8 cellular contexts compared by ENCODE assay signal in the genomic region with DNA sequence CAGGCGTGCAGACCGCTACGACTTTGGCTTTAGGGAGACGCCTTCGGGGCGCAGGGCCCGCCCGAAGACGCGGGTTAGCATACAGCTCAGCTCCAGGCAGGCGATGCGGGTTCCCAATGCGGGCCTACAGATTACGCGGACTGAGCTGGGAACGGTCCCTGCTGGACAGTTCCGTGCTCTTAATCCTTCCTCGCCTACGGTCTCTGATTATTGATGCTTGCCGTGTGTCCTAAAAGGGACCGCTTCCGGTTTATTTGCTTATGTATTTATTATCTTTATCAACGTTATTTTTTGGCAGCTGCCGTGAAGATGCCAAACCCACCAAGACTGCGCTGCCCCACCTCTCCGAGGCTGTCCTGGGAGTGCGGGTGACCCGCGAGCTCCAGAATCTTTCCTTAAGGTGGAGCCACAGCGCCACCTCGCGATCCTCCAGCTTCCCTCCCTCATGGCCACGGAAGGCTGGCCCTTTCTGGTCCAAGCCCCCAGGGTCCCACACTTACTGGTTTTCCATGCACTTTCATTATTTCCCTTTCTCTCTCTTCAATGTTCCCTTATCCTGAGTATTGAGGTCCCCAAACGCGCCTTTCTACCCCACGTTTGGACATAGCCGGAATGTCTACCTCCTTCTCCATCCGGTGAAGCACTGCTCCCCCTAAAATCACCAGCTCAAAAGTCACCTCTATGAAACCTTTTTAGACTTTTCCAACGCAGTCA. TPM values are rescaled to one million over a fixed set of nuclear protein-coding genes. Genes with fewer than 3 reads are reported as not detected.
A peak's percentile ranks its signal among the peaks of the same experiment; 100 is the strongest.
DNase-seq lines count a peak whose midpoint lies in the region; ATAC-seq, FAIRE-seq and TF ChIP-seq lines count a peak whose summit lies in the region.

No MANE protein-coding gene starts in this region.

- H3K4me2 ChIP-seq in DND-41 (ENCODE audit: insufficient read depth, low read length) (peak overlapping the region; percentile 50), IMR-90 (ENCODE audit: low read depth, low read length) (peak overlapping the region; percentile 68)

- H4K20me1 ChIP-seq in DND-41 (ENCODE audit: insufficient read depth, low read length) (no peaks in the 10 kb centered on the region), IMR-90 (ENCODE audit: insufficient read depth, low read length) (no peaks in the 10 kb centered on the region)

- no TSS peak for BruUV-seq in IMR-90 (replicated peaks; lab: Mats Ljungman, UMichigan)

- peak; percentile 96 for ATAC-seq in DND-41 (ENCODE audit: insufficient read depth, low read depth)
- peak; percentile 75 for ATAC-seq in GM21515 (IDR thresholded peaks at IDR 0.05; ENCODE audit: unreplicated experiment)
- peak; percentile 95 for ATAC-seq in IMR-90 (ENCODE audit: low read depth)

- H4K91ac ChIP-seq in IMR-90 (ENCODE audit: insufficient read depth, low read depth, low read length): no peak overlapping the region

- H3K79me2 ChIP-seq in DND-41 (ENCODE audit: insufficient read depth, low read length): no peaks in the 10 kb centered on the region

- dilution Hi-C loops in IMR-90 (cut with HindIII; ENCODE audit: low sequenced_read_pairs, unreplicated experiment): no loop called here

- no peak overlapping the region for H3K56ac ChIP-seq in IMR-90 (ENCODE audit: extremely low read depth, insufficient read depth, low read length)

- H3K18ac ChIP-seq in IMR-90 (ENCODE audit: low read depth, low read length): no peak overlapping the region

- H2BK15ac ChIP-seq in IMR-90 (ENCODE audit: low read depth, low read length): no peak overlapping the region

- FAIRE-seq in RCC 7860 (lab: Jason Lieb, UNC): no peak

- CTCF ChIA-PET in IMR-90 (lab: Yijun Ruan, JAX): interaction anchor here (0.8 to 3.6 kb wide), 20 partner anchors 9 to 1031 kb away, joined by 3 to 90 read pairs (median 4); no protein-coding TSS in a partner anchor

- H2BK5ac ChIP-seq in IMR-90 (ENCODE audit: low read depth, low read length, poor library complexity, severe bottlenecking): no peak overlapping the region

- peak; percentile 53 for TF ChIP-seq POLR2A in IMR-90 (IDR thresholded peaks at IDR 0.05; ENCODE audit: low read depth, low read length)

- no peaks in the 10 kb centered on the region for H3K36me3 ChIP-seq in DND-41 (ENCODE audit: insufficient read depth, low read length)
- no peaks in the 10 kb centered on the region for H3K36me3 ChIP-seq in IMR-90 (ENCODE audit: control insufficient read depth, insufficient read depth, low read length)
- H3K36me3 ChIP-seq in adipocyte (ENCODE audit: control insufficient read depth, insufficient read depth, low read length, severe bottlenecking): peaks cover 4% of the 10 kb centered on the region
- H3K36me3 ChIP-seq in right atrium auricular region: no peaks in the 10 kb centered on the region

- H3K9me3 ChIP-seq in DND-41 (ENCODE audit: insufficient read depth, low read length, severe bottlenecking) (no peaks in the 10 kb centered on the region), IMR-90 (ENCODE audit: control insufficient read depth, insufficient read depth, low read length) (no peaks in the 10 kb centered on the region), adipocyte (ENCODE audit: control insufficient read depth, low read length) (no peaks in the 10 kb centered on the region), right atrium auricular region (no peaks in the 10 kb centered on the region)

- no peaks in the 10 kb centered on the region for H3K79me1 ChIP-seq in IMR-90 (ENCODE audit: low read depth in 1 of 2, low read length in 2 of 2)

- H4K5ac ChIP-seq in IMR-90 (ENCODE audit: low read depth, low read length): no peak overlapping the region

- WGBS in IMR-90 (ENCODE audit: extremely low coverage in 2 of 2, insufficient read length in 1 of 2), 2 experiments: 3% methylated on average over 22 of the region's 39 CpGs; no CpG with 5 or more reads in 1 of the 2 experiments

- H2AK5ac ChIP-seq in IMR-90 (ENCODE audit: low read depth, low read length): no peak overlapping the region

- no peak overlapping the region for H2BK20ac ChIP-seq in IMR-90 (ENCODE audit: low read depth, low read length)

- TF ChIP-seq CTCF in DND-41 (IDR thresholded peaks at IDR 0.05; ENCODE audit: borderline replicate concordance, extremely low read depth, low read length, poor library complexity, severe bottlenecking): peak; percentile 97
- TF ChIP-seq CTCF in IMR-90 (conservative IDR thresholded peaks at IDR 0.05; ENCODE audit: low read depth, low read length): peak; percentile 90
- TF ChIP-seq CTCF in right atrium auricular region (IDR thresholded peaks at IDR 0.05): peak; percentile 92
- TF ChIP-seq CTCF in retinal pigment epithelial cell (conservative IDR thresholded peaks at IDR 0.05; ENCODE audit: low read depth, low read length): peak; percentile 91

- no peak overlapping the region for H4K8ac ChIP-seq in IMR-90 (ENCODE audit: low read depth in 2 of 2, low read length in 2 of 2)

- H2AFZ ChIP-seq in DND-41 (ENCODE audit: low read depth, low read length): peak overlapping the region; percentile 28
- peak overlapping the region; percentile 74 for H2AFZ ChIP-seq in IMR-90 (replicated peaks; ENCODE audit: low read length, poor library complexity)

- no peak overlapping the region for H3K14ac ChIP-seq in IMR-90 (replicated peaks; ENCODE audit: low read depth, low read length)

- peak; percentile 74 for DNase-seq in DND-41
- DNase-seq in IMR-90: peak; percentile 52
- peak; percentile 39 for DNase-seq in SKM-1 treated with dmso at 0.1 percent for 144 hours (lab: John Stamatoyannopoulos, UW; ENCODE audit: unreplicated experiment)
- peak; percentile 92 for DNase-seq in adipocyte (ENCODE audit: low read depth)
- DNase-seq in right atrium auricular region (ENCODE audit: low spot score): peak; percentile 81
- DNase-seq in retinal pigment epithelial cell (ENCODE audit: low read depth): no peak
- DNase-seq in RCC 7860 (ENCODE audit: low spot score): no peak

- no peak overlapping the region for H3K4me3 ChIP-seq in DND-41 (ENCODE audit: low read depth in 1 of 2, low read length in 2 of 2)
- no peak overlapping the region for H3K4me3 ChIP-seq in IMR-90 (ENCODE audit: insufficient read depth, low read depth, low read length)
- H3K4me3 ChIP-seq in adipocyte (ENCODE audit: low read length): peak overlapping the region; percentile 75
- H3K4me3 ChIP-seq in right atrium auricular region: peak overlapping the region; percentile 2 to 40
- peak overlapping the region; percentile 24 for H3K4me3 ChIP-seq in retinal pigment epithelial cell (ENCODE audit: low read length)

- H3K9ac ChIP-seq in DND-41 (ENCODE audit: low read depth, low read length): no peak overlapping the region
- no peak overlapping the region for H3K9ac ChIP-seq in IMR-90 (ENCODE audit: low read depth, low read length)
- peak overlapping the region; percentile 74 for H3K9ac ChIP-seq in adipocyte (ENCODE audit: low read length)

- peak overlapping the region; percentile 20; the same call in 1 of the 2 replicates for H3K27ac ChIP-seq in DND-41 (ENCODE audit: low read length)
- no peak overlapping the region for H3K27ac ChIP-seq in IMR-90 (ENCODE audit: insufficient read depth, low read length)
- H3K27ac ChIP-seq in right atrium auricular region: no peak overlapping the region

- no peak overlapping the region for H3K23ac ChIP-seq in IMR-90 (ENCODE audit: low read depth, low read length)

- peaks cover 18% of the 10 kb centered on the region for H3K4me1 ChIP-seq in DND-41 (ENCODE audit: insufficient read depth, low read length)
- H3K4me1 ChIP-seq in IMR-90 (ENCODE audit: control insufficient read depth, insufficient read depth, low read length): no peaks in the 10 kb centered on the region
- peaks cover 26% of the 10 kb centered on the region for H3K4me1 ChIP-seq in adipocyte (ENCODE audit: control insufficient read depth, insufficient read depth, low read length)
- H3K4me1 ChIP-seq in right atrium auricular region: peaks cover 0 to 25% of the 10 kb centered on the region in 2 donors

- H3K27me3 ChIP-seq in DND-41 (ENCODE audit: insufficient read depth, low read length, poor library complexity): no peaks in the 10 kb centered on the region
- peaks cover 49% of the 10 kb centered on the region for H3K27me3 ChIP-seq in IMR-90 (ENCODE audit: control insufficient read depth, insufficient read depth, low read length)
- H3K27me3 ChIP-seq in adipocyte (replicated peaks; ENCODE audit: control insufficient read depth, insufficient read depth, low read length): no peaks in the 10 kb centered on the region
- no peaks in the 10 kb centered on the region for H3K27me3 ChIP-seq in right atrium auricular region

- intact Hi-C loops in IMR-90 (cut with micrococcal nuclease): loop anchor here (1.0 to 10.0 kb wide), 7 partner anchors 27 to 1344 kb away; no protein-coding TSS in a partner anchor

- in situ Hi-C loops in IMR-90 (cut with MboI; ENCODE audit: low sequenced_read_pairs): loop anchor here (5.0 to 10.0 kb wide), 3 partner anchors 414 to 1032 kb away; no protein-coding TSS in a partner anchor

- no peak overlapping the region for H3K4ac ChIP-seq in IMR-90 (ENCODE audit: low read depth, low read length)

- H3K9me1 ChIP-seq in IMR-90 (ENCODE audit: insufficient read depth, low read length): peaks cover 3% of the 10 kb centered on the region; the same call in 1 of the 2 replicates

- H2AK9ac ChIP-seq in IMR-90 (replicated peaks; ENCODE audit: low read depth, low read length, poor library complexity): no peak overlapping the region

- POLR2A ChIA-PET in IMR-90 (lab: Charles Lee; ENCODE audit: unreplicated experiment): interaction anchor here (0.7 kb wide), 1 partner anchor 411 kb away, joined by 3 read pairs; no protein-coding TSS in a partner anchor

- TF ChIP-seq RAD21 in IMR-90 (IDR thresholded peaks at IDR 0.05; ENCODE audit: low read length): peak; percentile 94

- no peak overlapping the region for H2BK120ac ChIP-seq in IMR-90 (ENCODE audit: low read depth, low read length)

TF ChIP-seq in IMR-90, 13 proteins besides CTCF, POLR2A, EP300 and RAD21 (continues in another document):
- TF ChIP-seq CEBPB (IDR thresholded peaks at IDR 0.05; ENCODE audit: low read depth, low read length) (no peak), CHD1 (IDR thresholded peaks at IDR 0.05; ENCODE audit: low read depth, low read length) (no peak)
- TF ChIP-seq, protein P1, sequence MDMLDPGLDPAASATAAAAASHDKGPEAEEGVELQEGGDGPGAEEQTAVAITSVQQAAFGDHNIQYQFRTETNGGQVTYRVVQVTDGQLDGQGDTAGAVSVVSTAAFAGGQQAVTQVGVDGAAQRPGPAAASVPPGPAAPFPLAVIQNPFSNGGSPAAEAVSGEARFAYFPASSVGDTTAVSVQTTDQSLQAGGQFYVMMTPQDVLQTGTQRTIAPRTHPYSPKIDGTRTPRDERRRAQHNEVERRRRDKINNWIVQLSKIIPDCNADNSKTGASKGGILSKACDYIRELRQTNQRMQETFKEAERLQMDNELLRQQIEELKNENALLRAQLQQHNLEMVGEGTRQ (IDR thresholded peaks at IDR 0.05; ENCODE audit: low read depth, low read length): no peak

RNA-seq across cellular contexts. Expression of a gene that starts 7.0 kb away (rescaled TPM):
- 0.56 and 0.90 TPM in 2 replicates for total RNA-seq in IMR-90 (2012; rRNA removed)
- polyA plus RNA-seq in IMR-90 (2012; rRNA removed): 0.89 and 1.1 TPM in 2 replicates
- 0.29 and 0.69 TPM in 2 replicates for polyA plus RNA-seq in IMR-90 (2012; cell fraction: cytosol; rRNA removed)
- polyA plus RNA-seq in IMR-90 (2012; cell fraction: nucleus; rRNA removed; ENCODE audit: low replicate concordance): 1.7 TPM in 2 replicates
- total RNA-seq in right atrium auricular region: 10 to 100 TPM in 1 of 2 donors, 1 to 10 TPM in 1; 8.2 to 13.9 TPM

Comparison
In these comparisons a context has a peak if more than half of its experiments do, and no peak if none do; other contexts are left out.
1. DNase-seq: peak in DND-41 (single experiment), IMR-90 (single experiment), SKM-1 treated with dmso at 0.1 percent for 144 hours (single experiment), adipocyte (single experiment) and right atrium auricular region (single experiment); none in retinal pigment epithelial cell (single experiment) and RCC 7860 (single experiment).
2. H3K4me3 ChIP-seq: peak in adipocyte (single experiment), right atrium auricular region (2 of 2) and retinal pigment epithelial cell (single experiment); none in DND-41 (0 of 2) and IMR-90 (single experiment).
3. Peak in every context shown above with its lines, with median percentiles within 50 percentile points of each other: ATAC-seq and CTCF ChIP-seq.